ENCODE assay signal across 1 cellular context in the genomic region with DNA sequence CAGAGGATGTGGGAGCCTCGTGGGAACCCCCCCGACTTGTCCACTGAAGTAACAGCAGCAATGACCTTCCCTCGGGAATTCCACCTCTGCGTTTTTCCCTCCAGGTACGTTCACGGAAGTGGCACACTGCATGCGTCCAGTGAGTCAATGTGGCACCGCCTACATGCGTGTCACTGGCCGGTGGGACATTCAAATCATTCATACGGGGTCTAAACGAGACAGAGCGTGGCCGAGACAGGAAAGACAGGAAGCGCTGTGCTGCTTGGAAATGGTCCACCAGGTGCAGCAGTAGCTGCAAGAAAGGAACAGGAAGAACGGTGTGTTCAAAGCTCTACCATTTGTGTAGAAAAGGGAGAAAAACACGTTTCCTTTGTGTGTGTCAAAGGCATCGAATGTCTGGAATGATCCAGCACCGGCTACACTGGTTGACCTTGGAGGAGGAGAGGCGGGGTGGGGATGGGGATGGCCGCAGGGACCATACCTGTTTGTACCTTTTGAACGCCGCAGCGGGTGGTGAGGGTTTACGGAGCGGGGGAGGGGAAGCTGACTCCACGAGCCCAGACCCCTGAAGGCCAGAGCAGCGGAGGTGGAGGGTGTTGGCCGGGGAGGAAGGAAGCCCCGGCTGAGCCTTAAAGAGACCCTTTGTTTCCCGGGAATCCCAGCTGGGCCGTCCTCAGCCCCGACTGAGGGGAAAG.
TF ChIP-seq lines count a peak whose summit lies in the region.

No MANE protein-coding gene starts in this region.

TF ChIP-seq in HepG2, 621 proteins besides CTCF, POLR2A, EP300 and RAD21 (continued from another document and continues in another):
- TF ChIP-seq, protein P1, sequence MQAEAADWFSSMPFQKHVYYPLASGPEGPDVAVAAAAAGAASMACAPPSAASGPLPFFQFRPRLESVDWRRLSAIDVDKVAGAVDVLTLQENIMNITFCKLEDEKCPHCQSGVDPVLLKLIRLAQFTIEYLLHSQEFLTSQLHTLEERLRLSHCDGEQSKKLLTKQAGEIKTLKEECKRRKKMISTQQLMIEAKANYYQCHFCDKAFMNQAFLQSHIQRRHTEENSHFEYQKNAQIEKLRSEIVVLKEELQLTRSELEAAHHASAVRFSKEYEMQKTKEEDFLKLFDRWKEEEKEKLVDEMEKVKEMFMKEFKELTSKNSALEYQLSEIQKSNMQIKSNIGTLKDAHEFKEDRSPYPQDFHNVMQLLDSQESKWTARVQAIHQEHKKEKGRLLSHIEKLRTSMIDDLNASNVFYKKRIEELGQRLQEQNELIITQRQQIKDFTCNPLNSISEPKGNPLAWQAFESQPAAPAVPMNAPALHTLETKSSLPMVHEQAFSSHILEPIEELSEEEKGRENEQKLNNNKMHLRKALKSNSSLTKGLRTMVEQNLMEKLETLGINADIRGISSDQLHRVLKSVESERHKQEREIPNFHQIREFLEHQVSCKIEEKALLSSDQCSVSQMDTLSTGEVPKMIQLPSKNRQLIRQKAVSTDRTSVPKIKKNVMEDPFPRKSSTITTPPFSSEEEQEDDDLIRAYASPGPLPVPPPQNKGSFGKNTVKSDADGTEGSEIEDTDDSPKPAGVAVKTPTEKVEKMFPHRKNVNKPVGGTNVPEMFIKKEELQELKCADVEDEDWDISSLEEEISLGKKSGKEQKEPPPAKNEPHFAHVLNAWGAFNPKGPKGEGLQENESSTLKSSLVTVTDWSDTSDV (CRISPR knock-in tag; IDR thresholded peaks at IDR 0.05) = no peak
- TF ChIP-seq ZNF256 (CRISPR knock-in tag; conservative IDR thresholded peaks at IDR 0.05) (no peak), SIN3B (IDR thresholded peaks at IDR 0.05; ENCODE audit: low read length) (no peak), ZNF160 (CRISPR knock-in tag; IDR thresholded peaks at IDR 0.05) (no peak), ATF7 (IDR thresholded peaks at IDR 0.05) (no peak), ATF7 (CRISPR knock-in tag; IDR thresholded peaks at IDR 0.05) (no peak), PCBP1 (IDR thresholded peaks at IDR 0.05; ENCODE audit: borderline replicate concordance, low read depth, low read length) (0 out of 2 replicates have a peak, but pooled peaks have one; percentile 29), ZBTB38 (CRISPR knock-in tag; IDR thresholded peaks at IDR 0.05) (peak; percentile 93), TGIF2 (CRISPR knock-in tag; IDR thresholded peaks at IDR 0.05) (no peak), ZNF101 (CRISPR knock-in tag; IDR thresholded peaks at IDR 0.05; ENCODE audit: borderline replicate concordance, low read depth) (no peak), ZNF713 (CRISPR knock-in tag; IDR thresholded peaks at IDR 0.05) (no peak), HDAC1 (CRISPR knock-in tag; IDR thresholded peaks at IDR 0.05) (peak; percentile 37; the same call in 1 of the 2 replicates), MBNL3 (CRISPR knock-in tag; conservative IDR thresholded peaks at IDR 0.05) (no peak), ZNF839 (CRISPR knock-in tag; IDR thresholded peaks at IDR 0.05; ENCODE audit: borderline replicate concordance) (no peak), ZNF720 (CRISPR knock-in tag; IDR thresholded peaks at IDR 0.05) (no peak), MZF1 (CRISPR knock-in tag; IDR thresholded peaks at IDR 0.05; ENCODE audit: borderline replicate concordance) (no peak), DPF2 (CRISPR knock-in tag; IDR thresholded peaks at IDR 0.05; ENCODE audit: borderline replicate concordance, low read depth) (no peak), PLSCR1 (CRISPR knock-in tag; IDR thresholded peaks at IDR 0.05; ENCODE audit: borderline replicate concordance) (no peak), ZNF772 (CRISPR knock-in tag; IDR thresholded peaks at IDR 0.05) (no peak), RBM39 (IDR thresholded peaks at IDR 0.05; ENCODE audit: low read depth, low read length, poor library complexity, severe bottlenecking) (no peak), ZSCAN12 (CRISPR knock-in tag; IDR thresholded peaks at IDR 0.05) (no peak), ARID5B (CRISPR knock-in tag; IDR thresholded peaks at IDR 0.05) (0 out of 2 replicates have a peak, but pooled peaks have one; percentile 24), ZC3H4 (CRISPR knock-in tag; IDR thresholded peaks at IDR 0.05; ENCODE audit: borderline replicate concordance) (0 out of 2 replicates have a peak, but pooled peaks have one; percentile 31), TEAD3 (CRISPR knock-in tag; optimal IDR thresholded peaks at IDR 0.05; ENCODE audit: borderline replicate concordance) (peak; percentile 24), GABPB1 (CRISPR knock-in tag; IDR thresholded peaks at IDR 0.05) (peak; percentile 17), SKI (IDR thresholded peaks at IDR 0.05; ENCODE audit: partially characterized antibody) (peak; percentile 47), ZNF773 (CRISPR knock-in tag; IDR thresholded peaks at IDR 0.05; ENCODE audit: borderline replicate concordance) (no peak), ZNF225 (CRISPR knock-in tag; IDR thresholded peaks at IDR 0.05) (no peak)
- TF ChIP-seq, protein P2, sequence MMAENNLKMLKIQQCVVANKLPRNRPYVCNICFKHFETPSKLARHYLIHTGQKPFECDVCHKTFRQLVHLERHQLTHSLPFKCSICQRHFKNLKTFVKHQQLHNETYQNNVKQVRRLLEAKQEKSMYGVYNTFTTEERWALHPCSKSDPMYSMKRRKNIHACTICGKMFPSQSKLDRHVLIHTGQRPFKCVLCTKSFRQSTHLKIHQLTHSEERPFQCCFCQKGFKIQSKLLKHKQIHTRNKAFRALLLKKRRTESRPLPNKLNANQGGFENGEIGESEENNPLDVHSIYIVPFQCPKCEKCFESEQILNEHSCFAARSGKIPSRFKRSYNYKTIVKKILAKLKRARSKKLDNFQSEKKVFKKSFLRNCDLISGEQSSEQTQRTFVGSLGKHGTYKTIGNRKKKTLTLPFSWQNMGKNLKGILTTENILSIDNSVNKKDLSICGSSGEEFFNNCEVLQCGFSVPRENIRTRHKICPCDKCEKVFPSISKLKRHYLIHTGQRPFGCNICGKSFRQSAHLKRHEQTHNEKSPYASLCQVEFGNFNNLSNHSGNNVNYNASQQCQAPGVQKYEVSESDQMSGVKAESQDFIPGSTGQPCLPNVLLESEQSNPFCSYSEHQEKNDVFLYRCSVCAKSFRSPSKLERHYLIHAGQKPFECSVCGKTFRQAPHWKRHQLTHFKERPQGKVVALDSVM (CRISPR knock-in tag; IDR thresholded peaks at IDR 0.05) = no peak
- TF ChIP-seq, protein P3, sequence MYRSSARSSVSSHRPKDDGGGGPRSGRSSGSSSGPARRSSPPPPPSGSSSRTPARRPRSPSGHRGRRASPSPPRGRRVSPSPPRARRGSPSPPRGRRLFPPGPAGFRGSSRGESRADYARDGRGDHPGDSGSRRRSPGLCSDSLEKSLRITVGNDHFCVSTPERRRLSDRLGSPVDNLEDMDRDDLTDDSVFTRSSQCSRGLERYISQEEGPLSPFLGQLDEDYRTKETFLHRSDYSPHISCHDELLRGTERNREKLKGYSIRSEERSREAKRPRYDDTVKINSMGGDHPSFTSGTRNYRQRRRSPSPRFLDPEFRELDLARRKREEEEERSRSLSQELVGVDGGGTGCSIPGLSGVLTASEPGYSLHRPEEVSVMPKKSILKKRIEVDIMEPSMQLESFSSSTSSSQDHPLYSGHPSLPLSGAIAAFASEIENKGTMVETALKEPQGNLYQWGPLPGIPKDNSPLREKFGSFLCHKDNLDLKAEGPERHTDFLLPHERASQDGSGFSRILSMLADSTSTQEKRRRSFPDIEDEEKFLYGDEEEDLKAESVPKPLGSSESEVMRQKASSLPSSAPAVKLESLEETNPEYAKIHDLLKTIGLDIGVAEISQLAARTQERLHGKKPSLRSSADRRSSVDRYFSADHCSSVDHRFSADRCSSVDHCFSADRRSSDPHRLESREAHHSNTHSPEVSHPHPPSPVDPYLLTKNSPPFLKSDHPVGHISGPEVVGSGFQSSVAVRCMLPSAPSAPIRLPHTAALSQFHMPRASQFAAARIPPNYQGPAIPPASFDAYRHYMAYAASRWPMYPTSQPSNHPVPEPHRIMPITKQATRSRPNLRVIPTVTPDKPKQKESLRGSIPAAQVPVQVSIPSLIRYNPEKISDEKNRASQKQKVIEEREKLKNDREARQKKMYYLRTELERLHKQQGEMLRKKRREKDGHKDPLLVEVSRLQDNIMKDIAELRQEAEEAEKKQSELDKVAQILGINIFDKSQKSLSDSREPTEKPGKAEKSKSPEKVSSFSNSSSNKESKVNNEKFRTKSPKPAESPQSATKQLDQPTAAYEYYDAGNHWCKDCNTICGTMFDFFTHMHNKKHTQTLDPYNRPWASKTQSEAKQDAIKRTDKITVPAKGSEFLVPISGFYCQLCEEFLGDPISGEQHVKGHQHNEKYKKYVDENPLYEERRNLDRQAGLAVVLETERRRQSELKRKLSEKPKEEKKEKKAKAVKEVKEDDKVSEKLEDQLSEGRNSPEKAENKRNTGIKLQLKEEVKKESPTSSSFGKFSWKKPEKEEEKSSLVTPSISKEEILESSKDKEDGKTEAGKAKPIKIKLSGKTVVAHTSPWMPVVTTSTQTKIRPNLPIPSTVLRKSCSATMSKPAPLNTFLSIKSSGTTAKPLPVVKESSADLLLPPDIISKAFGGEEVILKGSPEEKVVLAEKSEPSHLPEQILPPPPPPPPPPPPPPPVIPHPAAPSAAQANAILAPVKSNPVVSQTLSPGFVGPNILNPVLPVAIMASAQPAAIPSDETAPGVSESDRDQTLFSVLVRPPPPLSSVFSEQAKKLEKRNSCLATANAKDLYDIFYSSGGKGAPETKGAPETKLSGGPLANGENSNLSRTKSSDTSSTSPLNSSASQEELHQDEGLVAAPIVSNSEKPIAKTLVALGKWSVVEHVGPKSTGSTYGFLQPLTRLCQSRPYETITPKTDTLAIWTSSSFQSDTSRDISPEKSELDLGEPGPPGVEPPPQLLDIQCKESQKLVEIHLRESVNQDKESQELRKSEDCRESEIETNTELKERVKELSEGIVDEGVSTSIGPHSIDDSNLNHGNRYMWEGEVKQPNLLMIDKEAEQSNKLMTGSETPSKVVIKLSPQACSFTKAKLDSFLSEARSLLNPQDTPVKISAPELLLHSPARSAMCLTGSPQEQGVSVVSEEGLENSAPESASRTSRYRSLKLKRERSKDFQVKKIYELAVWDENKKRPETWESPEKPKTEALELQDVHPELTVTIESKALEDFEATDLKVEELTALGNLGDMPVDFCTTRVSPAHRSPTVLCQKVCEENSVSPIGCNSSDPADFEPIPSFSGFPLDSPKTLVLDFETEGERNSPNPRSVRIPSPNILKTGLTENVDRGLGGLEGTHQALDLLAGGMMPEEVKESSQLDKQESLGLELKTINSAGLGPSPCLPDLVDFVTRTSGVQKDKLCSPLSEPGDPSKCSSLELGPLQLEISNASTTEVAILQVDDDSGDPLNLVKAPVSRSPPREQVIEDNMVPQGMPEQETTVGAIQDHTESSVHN (CRISPR knock-in tag; IDR thresholded peaks at IDR 0.05) = no peak
- TF ChIP-seq, protein P4, sequence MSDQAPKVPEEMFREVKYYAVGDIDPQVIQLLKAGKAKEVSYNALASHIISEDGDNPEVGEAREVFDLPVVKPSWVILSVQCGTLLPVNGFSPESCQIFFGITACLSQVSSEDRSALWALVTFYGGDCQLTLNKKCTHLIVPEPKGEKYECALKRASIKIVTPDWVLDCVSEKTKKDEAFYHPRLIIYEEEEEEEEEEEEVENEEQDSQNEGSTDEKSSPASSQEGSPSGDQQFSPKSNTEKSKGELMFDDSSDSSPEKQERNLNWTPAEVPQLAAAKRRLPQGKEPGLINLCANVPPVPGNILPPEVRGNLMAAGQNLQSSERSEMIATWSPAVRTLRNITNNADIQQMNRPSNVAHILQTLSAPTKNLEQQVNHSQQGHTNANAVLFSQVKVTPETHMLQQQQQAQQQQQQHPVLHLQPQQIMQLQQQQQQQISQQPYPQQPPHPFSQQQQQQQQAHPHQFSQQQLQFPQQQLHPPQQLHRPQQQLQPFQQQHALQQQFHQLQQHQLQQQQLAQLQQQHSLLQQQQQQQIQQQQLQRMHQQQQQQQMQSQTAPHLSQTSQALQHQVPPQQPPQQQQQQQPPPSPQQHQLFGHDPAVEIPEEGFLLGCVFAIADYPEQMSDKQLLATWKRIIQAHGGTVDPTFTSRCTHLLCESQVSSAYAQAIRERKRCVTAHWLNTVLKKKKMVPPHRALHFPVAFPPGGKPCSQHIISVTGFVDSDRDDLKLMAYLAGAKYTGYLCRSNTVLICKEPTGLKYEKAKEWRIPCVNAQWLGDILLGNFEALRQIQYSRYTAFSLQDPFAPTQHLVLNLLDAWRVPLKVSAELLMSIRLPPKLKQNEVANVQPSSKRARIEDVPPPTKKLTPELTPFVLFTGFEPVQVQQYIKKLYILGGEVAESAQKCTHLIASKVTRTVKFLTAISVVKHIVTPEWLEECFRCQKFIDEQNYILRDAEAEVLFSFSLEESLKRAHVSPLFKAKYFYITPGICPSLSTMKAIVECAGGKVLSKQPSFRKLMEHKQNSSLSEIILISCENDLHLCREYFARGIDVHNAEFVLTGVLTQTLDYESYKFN (CRISPR knock-in tag; conservative IDR thresholded peaks at IDR 0.05) = no peak
- TF ChIP-seq, protein P5, sequence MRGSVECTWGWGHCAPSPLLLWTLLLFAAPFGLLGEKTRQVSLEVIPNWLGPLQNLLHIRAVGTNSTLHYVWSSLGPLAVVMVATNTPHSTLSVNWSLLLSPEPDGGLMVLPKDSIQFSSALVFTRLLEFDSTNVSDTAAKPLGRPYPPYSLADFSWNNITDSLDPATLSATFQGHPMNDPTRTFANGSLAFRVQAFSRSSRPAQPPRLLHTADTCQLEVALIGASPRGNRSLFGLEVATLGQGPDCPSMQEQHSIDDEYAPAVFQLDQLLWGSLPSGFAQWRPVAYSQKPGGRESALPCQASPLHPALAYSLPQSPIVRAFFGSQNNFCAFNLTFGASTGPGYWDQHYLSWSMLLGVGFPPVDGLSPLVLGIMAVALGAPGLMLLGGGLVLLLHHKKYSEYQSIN (CRISPR knock-in tag; IDR thresholded peaks at IDR 0.05; ENCODE audit: borderline replicate concordance) = no peak
